9 cellular contexts compared by ENCODE assay signal in the genomic region with DNA sequence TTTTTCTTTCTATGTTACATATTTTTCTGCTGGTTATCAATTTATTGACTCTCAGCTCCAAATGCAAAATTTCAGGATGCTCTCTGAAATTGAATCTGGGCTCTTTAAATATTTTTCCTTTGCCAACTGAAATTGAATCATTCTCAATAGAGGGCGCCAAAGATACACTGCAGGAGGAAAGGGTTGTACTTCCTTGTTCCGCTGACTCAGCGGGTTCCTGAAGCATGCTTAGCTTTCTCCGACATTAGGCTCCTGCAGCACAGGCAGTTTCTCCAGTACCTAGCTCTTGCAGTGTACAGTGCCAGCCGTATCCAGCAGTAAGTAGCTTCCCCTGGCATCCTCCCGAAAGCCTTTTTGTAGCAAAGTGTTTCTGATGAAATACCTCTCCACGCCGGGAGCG. TPM values are rescaled to one million over a fixed set of nuclear protein-coding genes. Genes with fewer than 3 reads are reported as not detected.
DNase-seq lines count a peak whose midpoint lies in the region; ATAC-seq and TF ChIP-seq lines count a peak whose summit lies in the region.
"Had no signal": no experiment of that assay in that cellular context is flagged by ENCODE, and none has a peak within 500 bp of the region (broad histone marks: within the 10 kb centered on the region; RNA-seq: fewer than 3 reads in every experiment).

No MANE protein-coding gene starts in this region.

- H3K27me3 ChIP-seq in brain microvascular endothelial cell (replicated peaks) = no peaks in the 10 kb centered on the region

- in situ Hi-C loops in brain microvascular endothelial cell (cut with HindIII; ENCODE audit: low pct_ligation_motif_present, low sequenced_read_pairs) = no loop called here

- no peak for ATAC-seq in omental fat pad (ENCODE audit: low FRiP score)
- ATAC-seq in sciatic nerve = no peak
- ATAC-seq: naive thymus-derived CD8-positive, alpha-beta T cell had no signal

- peak; percentile 29 for TF ChIP-seq CTCF in brain microvascular endothelial cell (IDR thresholded peaks at IDR 0.05; ENCODE audit: low read depth, low read length, missing control alignments)
- TF ChIP-seq CTCF in omental fat pad (IDR thresholded peaks at IDR 0.05) = no peak

- intact Hi-C loops in sciatic nerve (cut with DNase I) = no loop called here

- no peak overlapping the region for H3K4me3 ChIP-seq in brain microvascular endothelial cell (ENCODE audit: low read depth, low read length)

- no peaks in the 10 kb centered on the region for H3K36me3 ChIP-seq in brain microvascular endothelial cell (replicated peaks)

- DNase-seq in NK-92 treated with Interleukin-12 subunit alpha and Interleukin-12 subunit beta, amount 100 ng/mL, for 24 hours (lab: John Stamatoyannopoulos, UW) = peak; percentile 0
- DNase-seq in NK-92 (lab: John Stamatoyannopoulos, UW; ENCODE audit: unreplicated experiment) (no peak), HPDE6-E6E7 (ENCODE audit: extremely low spot score) (peak; percentile 32), NCI-H69 (lab: John Stamatoyannopoulos, UW) (peak; percentile 34), brain microvascular endothelial cell (no peak), lung microvascular endothelial cell (ENCODE audit: low read depth in 2 of 2) (peak; percentile 20 to 37), omental fat pad (ENCODE audit: low spot score) (no peak), sciatic nerve (ENCODE audit: low spot score) (no peak)

- no peak overlapping the region for H3K27ac ChIP-seq in brain microvascular endothelial cell

RNA-seq across cellular contexts. Expression of gene CFAP47, which starts 28.8 kb away (rescaled TPM):
- total RNA-seq in lung microvascular endothelial cell (not detected in 2 replicates), omental fat pad (under 1 TPM in 1 of 4 donors, not detected in 3; 0.09 TPM), sciatic nerve (0.18 TPM)
- total RNA-seq: naive thymus-derived CD8-positive, alpha-beta T cell had no signal

Comparison
In these comparisons a context has a peak if more than half of its experiments do, and no peak if none do; other contexts are left out.
1. DNase-seq: peak in NK-92 treated with Interleukin-12 subunit alpha and Interleukin-12 subunit beta, amount 100 ng/mL, for 24 hours (single experiment), HPDE6-E6E7 (single experiment), NCI-H69 (single experiment) and lung microvascular endothelial cell (2 of 2); none in NK-92 (single experiment), brain microvascular endothelial cell (single experiment), omental fat pad (single experiment) and sciatic nerve (single experiment).